In the genomic region with DNA sequence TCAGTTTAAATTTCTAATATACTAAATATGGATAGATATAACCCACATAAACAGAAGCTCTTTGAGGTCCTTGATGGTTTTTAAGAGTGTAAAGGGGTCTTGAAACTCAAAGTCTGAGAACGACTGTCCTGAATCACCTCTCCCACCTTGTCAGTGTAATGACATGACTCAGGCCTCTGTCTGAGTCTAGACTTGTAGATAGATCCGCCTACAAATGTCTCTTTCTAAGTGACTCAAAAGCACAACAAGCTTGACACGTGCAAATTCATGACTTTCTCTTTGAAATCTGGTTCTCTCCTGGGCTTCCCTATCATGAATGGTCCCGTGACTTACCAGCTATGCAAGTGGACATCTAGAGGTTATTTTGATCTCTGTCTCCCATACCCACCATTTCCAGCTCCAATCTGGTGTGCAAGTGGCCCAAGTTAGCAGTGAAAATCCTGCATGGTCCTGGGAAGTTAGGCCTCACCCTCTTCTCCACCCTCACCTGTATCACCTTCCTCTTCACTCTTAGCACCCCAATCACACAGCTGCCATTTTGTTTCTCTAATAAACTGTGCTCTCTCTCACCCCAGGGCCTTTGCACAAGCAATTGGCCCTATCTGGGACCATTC, we compare ENCODE assay signal across 7 cellular contexts.
A peak's percentile ranks its signal among the peaks of the same experiment; 100 is the strongest.
DNase-seq lines count a peak whose midpoint lies in the region; ATAC-seq lines count a peak whose summit lies in the region.
"Not testable (repeated sequence)": the region's sequence is repeated elsewhere in the genome, so short reads cannot be mapped to it uniquely, and the experiment has no call there.

No MANE protein-coding gene starts in this region.

- H3K27me3 Mint-ChIP-seq in activated naive CD8-positive, alpha-beta T cell: not testable (repeated sequence)

- peak; percentile 58 for DNase-seq in kidney glomerular epithelial cell (lab: John Stamatoyannopoulos, UW)

- H3K27ac Mint-ChIP-seq in activated naive CD8-positive, alpha-beta T cell: peak overlapping the region; percentile 94

- not testable (repeated sequence) for H3K9me3 Mint-ChIP-seq in activated naive CD8-positive, alpha-beta T cell (ENCODE audit: low read depth)

- ATAC-seq in GM18519 (IDR thresholded peaks at IDR 0.05; ENCODE audit: low FRiP score, unreplicated experiment): peak; percentile 57
- peak; percentile 34 for ATAC-seq in GM21515 (IDR thresholded peaks at IDR 0.05; ENCODE audit: unreplicated experiment)
- peak; percentile 59 for ATAC-seq in HG02870 (IDR thresholded peaks at IDR 0.05; ENCODE audit: unreplicated experiment)
- peak; percentile 59 for ATAC-seq in HG03442 (IDR thresholded peaks at IDR 0.05; ENCODE audit: unreplicated experiment)
- ATAC-seq in activated CD4-positive, CD25-positive, alpha-beta regulatory T cell treated with anti-CD3 and anti-CD28 coated beads, Interleukin-2, amount 50 U/mL, for 24 hours: peak; percentile 81

- not testable (repeated sequence) for H3K36me3 Mint-ChIP-seq in activated naive CD8-positive, alpha-beta T cell

- not testable (repeated sequence) for H3K4me3 Mint-ChIP-seq in activated naive CD8-positive, alpha-beta T cell

- H3K4me1 Mint-ChIP-seq in activated naive CD8-positive, alpha-beta T cell (ENCODE audit: low read depth): peaks cover 81% of the 10 kb centered on the region

Comparison
In these comparisons a context has a peak if more than half of its experiments do, and no peak if none do; other contexts are left out.
1. Peak in every context shown above with its lines: DNase-seq and ATAC-seq.